12 cellular contexts compared by ENCODE assay signal in the genomic region with DNA sequence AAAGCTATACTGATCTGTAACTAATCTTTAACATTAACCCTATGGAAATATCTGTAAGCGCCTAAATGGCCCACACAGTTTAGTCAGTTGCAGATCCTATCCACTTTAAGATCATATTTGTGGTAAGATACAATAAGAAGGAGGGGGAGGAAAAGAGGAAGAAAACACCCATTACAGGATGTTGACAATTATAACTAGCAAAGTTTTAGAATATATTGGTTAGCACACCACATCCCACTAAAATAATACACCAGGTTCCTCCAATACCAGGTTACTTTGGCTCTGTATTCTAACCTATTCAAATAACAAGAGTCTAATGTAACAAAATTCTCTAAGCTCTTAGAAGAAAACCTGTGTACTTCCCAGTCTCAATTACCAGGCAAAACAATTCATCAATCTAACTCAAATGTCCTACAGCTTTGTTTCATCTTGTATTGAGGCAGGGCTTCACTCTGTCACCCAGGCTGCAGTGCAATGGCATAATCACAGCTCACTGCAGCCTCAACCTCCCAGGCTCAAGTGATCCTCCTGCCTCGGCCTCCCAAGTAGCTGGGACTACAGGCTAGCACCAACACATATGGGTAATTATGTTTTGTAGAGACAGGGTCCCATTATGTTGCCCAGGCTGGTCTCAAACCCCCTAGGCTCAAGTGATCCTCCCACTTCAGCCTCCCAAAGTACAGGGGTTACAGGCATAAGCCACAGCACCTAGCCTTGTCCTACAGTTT. TPM values are rescaled to one million over a fixed set of nuclear protein-coding genes. Genes with fewer than 3 reads are reported as not detected.
DNase-seq lines count a peak whose midpoint lies in the region; ATAC-seq and TF ChIP-seq lines count a peak whose summit lies in the region.
"Had no signal": no experiment of that assay in that cellular context is flagged by ENCODE, and none has a peak within 500 bp of the region (broad histone marks: within the 10 kb centered on the region; RNA-seq: fewer than 3 reads in every experiment).

No MANE protein-coding gene starts in this region.

- peaks cover 69% of the 10 kb centered on the region for H3K4me1 Mint-ChIP-seq in CD8-positive, alpha-beta T cell (ENCODE audit: low read depth)
- peaks cover 53% of the 10 kb centered on the region for H3K4me1 Mint-ChIP-seq in activated CD4-positive, alpha-beta memory T cell treated with anti-CD3 and anti-CD28 coated beads, Interleukin-2, amount 10 ng/mL, durations not matched to agents 7 days and 5 days

- peak overlapping the region; percentile 79 for H3K27ac Mint-ChIP-seq in CD8-positive, alpha-beta T cell
- H3K27ac Mint-ChIP-seq in activated CD4-positive, alpha-beta memory T cell treated with anti-CD3 and anti-CD28 coated beads, Interleukin-2, amount 10 ng/mL, durations not matched to agents 7 days and 5 days = peak overlapping the region; percentile 92

- intact Hi-C loops in CD8-positive, alpha-beta T cell (cut with DNase I, micrococcal nuclease) = loop anchor here (5.0 to 10.0 kb wide), 8 partner anchors 152 to 1813 kb away; a partner anchor contains a TSS

- POLR2A ChIA-PET in CD8-positive, alpha-beta T cell (lab: Charles Lee) = interaction anchor here (0.6 kb wide), 1 partner anchor 9 kb away, joined by 3 read pairs; no protein-coding TSS in a partner anchor
- POLR2A ChIA-PET in activated CD4-positive, alpha-beta memory T cell treated with anti-CD3 and anti-CD28 coated beads, Interleukin-2, amount 10 ng/mL, durations not matched to agents 7 days and 5 days (lab: Charles Lee) = interaction anchor here (0.8 to 1.5 kb wide), 11 partner anchors 8 to 200 kb away, joined by 3 to 6 read pairs (median 3); a partner anchor contains a TSS

- H3K27me3 Mint-ChIP-seq in CD8-positive, alpha-beta T cell (ENCODE audit: low read depth) = no peaks in the 10 kb centered on the region
- no peaks in the 10 kb centered on the region for H3K27me3 Mint-ChIP-seq in activated CD4-positive, alpha-beta memory T cell treated with anti-CD3 and anti-CD28 coated beads, Interleukin-2, amount 10 ng/mL, durations not matched to agents 7 days and 5 days

- no peaks in the 10 kb centered on the region for H3K27me3 ChIP-seq in CD8-positive, alpha-beta T cell (ENCODE audit: insufficient read depth, low read length)
- H3K27me3 ChIP-seq in Loucy (ENCODE audit: insufficient read depth, low read length, poor library complexity, severe bottlenecking) = no peaks in the 10 kb centered on the region
- H3K27me3 ChIP-seq in BE2C = no peaks in the 10 kb centered on the region
- H3K27me3 ChIP-seq: hepatocyte had no signal

- H3K79me2 ChIP-seq in Loucy (ENCODE audit: insufficient read depth, low read length) = peaks cover 91% of the 10 kb centered on the region

- no peak overlapping the region for H3K9ac ChIP-seq in Loucy (ENCODE audit: low read depth, low read length, poor library complexity, severe bottlenecking)

- no peak for TF ChIP-seq CTCF in CD8-positive, alpha-beta T cell (IDR thresholded peaks at IDR 0.05)
- TF ChIP-seq CTCF in Loucy (conservative IDR thresholded peaks at IDR 0.05; ENCODE audit: low read length) (no peak), BE2C (IDR thresholded peaks at IDR 0.05; ENCODE audit: low read depth, low read length) (no peak)

- CTCF ChIA-PET in CD8-positive, alpha-beta T cell (lab: Charles Lee) = interaction anchor here (0.8 to 1.5 kb wide), 2 partner anchors 13 to 122 kb away, joined by 3 to 5 read pairs; no protein-coding TSS in a partner anchor
- CTCF ChIA-PET in activated CD4-positive, alpha-beta memory T cell treated with anti-CD3 and anti-CD28 coated beads, Interleukin-2, amount 10 ng/mL, durations not matched to agents 7 days and 5 days (lab: Charles Lee) = interaction anchor here (0.6 to 1.3 kb wide), 4 partner anchors 13 to 201 kb away, joined by 3 to 9 read pairs (median 3); no protein-coding TSS in a partner anchor

- peaks cover 58% of the 10 kb centered on the region for H4K20me1 ChIP-seq in Loucy (ENCODE audit: insufficient read depth, low read length, poor library complexity, severe bottlenecking)

- H3K4me2 ChIP-seq in Loucy (ENCODE audit: low read depth, low read length, poor library complexity, severe bottlenecking) = peak overlapping the region; percentile 87
- H3K4me2 ChIP-seq: hepatocyte had no signal

- H3K4me3 ChIP-seq in CD8-positive, alpha-beta T cell (ENCODE audit: low read depth, low read length) = no peak overlapping the region
- H3K4me3 ChIP-seq in Loucy (ENCODE audit: low read length, poor library complexity, severe bottlenecking) (peak overlapping the region; percentile 93), BE2C (ENCODE audit: low read depth, low read length) (no peak overlapping the region)
- H3K4me3 ChIP-seq: HAP-1, hepatocyte had no signal

- peak overlapping the region; percentile 44 for H3K4me3 Mint-ChIP-seq in CD8-positive, alpha-beta T cell
- H3K4me3 Mint-ChIP-seq in activated CD4-positive, alpha-beta memory T cell treated with anti-CD3 and anti-CD28 coated beads, Interleukin-2, amount 10 ng/mL, durations not matched to agents 7 days and 5 days = peak overlapping the region; percentile 52

- peaks cover 38% of the 10 kb centered on the region for H3K4me1 ChIP-seq in CD8-positive, alpha-beta T cell (ENCODE audit: insufficient read depth, low read length)
- H3K4me1 ChIP-seq in Loucy (ENCODE audit: insufficient read depth, low read length, poor library complexity, severe bottlenecking) (peaks cover 36% of the 10 kb centered on the region), BE2C (no peaks in the 10 kb centered on the region)

- no peaks in the 10 kb centered on the region for H3K9me3 ChIP-seq in CD8-positive, alpha-beta T cell (ENCODE audit: low read length)
- H3K9me3 ChIP-seq in Loucy (ENCODE audit: insufficient read depth, low read depth, low read length) (0 out of 2 replicates have a peak, but pooled peaks cover 5% of the 10 kb centered on the region), BE2C (no peaks in the 10 kb centered on the region)
- H3K9me3 ChIP-seq: HAP-1 had no signal

- no peaks in the 10 kb centered on the region for H3K36me3 ChIP-seq in CD8-positive, alpha-beta T cell (ENCODE audit: insufficient read depth, low read length)
- H3K36me3 ChIP-seq in Loucy (ENCODE audit: insufficient read depth, low read length) = peaks cover 4% of the 10 kb centered on the region
- no peaks in the 10 kb centered on the region for H3K36me3 ChIP-seq in BE2C

- DNase-seq in CD8-positive, alpha-beta T cell = no peak
- DNase-seq in activated CD4-positive, alpha-beta memory T cell treated with anti-CD3 and anti-CD28 coated beads, Interleukin-2, amount 10 ng/mL, durations not matched to agents 7 days and 5 days = peak; percentile 29
- DNase-seq in left kidney (ENCODE audit: low read depth, low spot score) = peak; percentile 12
- no peak for DNase-seq in OCI-M2 (lab: John Stamatoyannopoulos, UW; ENCODE audit: unreplicated experiment)
- no peak for DNase-seq in BE2C
- no peak for DNase-seq in DMS53 (lab: John Stamatoyannopoulos, UW)
- DNase-seq: DMS79 treated with DMSO at 0.1 percent for 48 hours, NCI-H1417 treated with DMSO at 0.1 percent for 48 hours had no signal

- peak overlapping the region; percentile 10 for H3K27ac ChIP-seq in CD8-positive, alpha-beta T cell (ENCODE audit: low read depth, low read length)
- H3K27ac ChIP-seq: hepatocyte had no signal

- H3F3A ChIP-seq in Loucy (ENCODE audit: low read depth) = no peaks in the 10 kb centered on the region; the same call in 1 of the 2 replicates

- no peak for ATAC-seq in CD8-positive, alpha-beta T cell
- no peak for ATAC-seq in HG03342 (IDR thresholded peaks at IDR 0.05; ENCODE audit: unreplicated experiment)

- no peaks in the 10 kb centered on the region for H3K9me2 ChIP-seq in Loucy (replicated peaks; ENCODE audit: low read depth, low read length)

- peaks cover 20% of the 10 kb centered on the region for H3K36me3 Mint-ChIP-seq in CD8-positive, alpha-beta T cell
- H3K36me3 Mint-ChIP-seq in activated CD4-positive, alpha-beta memory T cell treated with anti-CD3 and anti-CD28 coated beads, Interleukin-2, amount 10 ng/mL, durations not matched to agents 7 days and 5 days (ENCODE audit: low read depth) = peaks cover 65% of the 10 kb centered on the region

- peaks cover 4% of the 10 kb centered on the region for H3K9me3 Mint-ChIP-seq in CD8-positive, alpha-beta T cell
- peaks cover 14% of the 10 kb centered on the region for H3K9me3 Mint-ChIP-seq in activated CD4-positive, alpha-beta memory T cell treated with anti-CD3 and anti-CD28 coated beads, Interleukin-2, amount 10 ng/mL, durations not matched to agents 7 days and 5 days

- no peak overlapping the region for H2AFZ ChIP-seq in Loucy (ENCODE audit: low read length)
- H2AFZ ChIP-seq: hepatocyte had no signal

RNA-seq across cellular contexts. Expression of a gene that starts 4.2 kb away (rescaled TPM):
- 10 to 100 TPM; 19.4 to 19.6 TPM for total RNA-seq in CD8-positive, alpha-beta T cell
- 10 to 100 TPM; 74.7 to 75.5 TPM for total RNA-seq in activated CD4-positive, alpha-beta memory T cell treated with anti-CD3 and anti-CD28 coated beads, Interleukin-2, amount 10 ng/mL, durations not matched to agents 7 days and 5 days
- 5.9 TPM for polyA plus RNA-seq in BE2C (2012; ENCODE audit: insufficient read depth, insufficient read length, low read depth)

Comparison
In these comparisons a context has a peak if more than half of its experiments do, and no peak if none do; other contexts are left out.
1. DNase-seq: peak in activated CD4-positive, alpha-beta memory T cell treated with anti-CD3 and anti-CD28 coated beads, Interleukin-2, amount 10 ng/mL, durations not matched to agents 7 days and 5 days (single experiment) and left kidney (single experiment); none in CD8-positive, alpha-beta T cell (0 of 7), OCI-M2 (single experiment), BE2C (single experiment) and DMS53 (single experiment).